ENCODE assay signal across 2 cellular contexts in genomic region chr14:102513899-102514772, GRCh38.
TF ChIP-seq lines count a peak whose summit lies in the region.

No MANE protein-coding gene starts in this region.

TF ChIP-seq in HEK293, 187 proteins besides CTCF, POLR2A, EP300 and RAD21 (continued from another document):
- TF ChIP-seq TRIM28 (IDR thresholded peaks at IDR 0.05; ENCODE audit: borderline replicate concordance, low read length) (no peak), ZNF10 (tag by site-specific recombination; IDR thresholded peaks at IDR 0.05) (peak; percentile 83)

TF ChIP-seq in HepG2, 621 proteins besides CTCF, POLR2A, EP300 and RAD21 (continued from another document):
- TF ChIP-seq, protein P1, sequence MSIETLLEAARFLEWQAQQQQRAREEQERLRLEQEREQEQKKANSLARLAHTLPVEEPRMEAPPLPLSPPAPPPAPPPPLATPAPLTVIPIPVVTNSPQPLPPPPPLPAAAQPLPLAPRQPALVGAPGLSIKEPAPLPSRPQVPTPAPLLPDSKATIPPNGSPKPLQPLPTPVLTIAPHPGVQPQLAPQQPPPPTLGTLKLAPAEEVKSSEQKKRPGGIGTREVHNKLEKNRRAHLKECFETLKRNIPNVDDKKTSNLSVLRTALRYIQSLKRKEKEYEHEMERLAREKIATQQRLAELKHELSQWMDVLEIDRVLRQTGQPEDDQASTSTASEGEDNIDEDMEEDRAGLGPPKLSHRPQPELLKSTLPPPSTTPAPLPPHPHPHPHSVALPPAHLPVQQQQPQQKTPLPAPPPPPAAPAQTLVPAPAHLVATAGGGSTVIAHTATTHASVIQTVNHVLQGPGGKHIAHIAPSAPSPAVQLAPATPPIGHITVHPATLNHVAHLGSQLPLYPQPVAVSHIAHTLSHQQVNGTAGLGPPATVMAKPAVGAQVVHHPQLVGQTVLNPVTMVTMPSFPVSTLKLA (IDR thresholded peaks at IDR 0.05) = peak; percentile 94
- TF ChIP-seq, protein P2, sequence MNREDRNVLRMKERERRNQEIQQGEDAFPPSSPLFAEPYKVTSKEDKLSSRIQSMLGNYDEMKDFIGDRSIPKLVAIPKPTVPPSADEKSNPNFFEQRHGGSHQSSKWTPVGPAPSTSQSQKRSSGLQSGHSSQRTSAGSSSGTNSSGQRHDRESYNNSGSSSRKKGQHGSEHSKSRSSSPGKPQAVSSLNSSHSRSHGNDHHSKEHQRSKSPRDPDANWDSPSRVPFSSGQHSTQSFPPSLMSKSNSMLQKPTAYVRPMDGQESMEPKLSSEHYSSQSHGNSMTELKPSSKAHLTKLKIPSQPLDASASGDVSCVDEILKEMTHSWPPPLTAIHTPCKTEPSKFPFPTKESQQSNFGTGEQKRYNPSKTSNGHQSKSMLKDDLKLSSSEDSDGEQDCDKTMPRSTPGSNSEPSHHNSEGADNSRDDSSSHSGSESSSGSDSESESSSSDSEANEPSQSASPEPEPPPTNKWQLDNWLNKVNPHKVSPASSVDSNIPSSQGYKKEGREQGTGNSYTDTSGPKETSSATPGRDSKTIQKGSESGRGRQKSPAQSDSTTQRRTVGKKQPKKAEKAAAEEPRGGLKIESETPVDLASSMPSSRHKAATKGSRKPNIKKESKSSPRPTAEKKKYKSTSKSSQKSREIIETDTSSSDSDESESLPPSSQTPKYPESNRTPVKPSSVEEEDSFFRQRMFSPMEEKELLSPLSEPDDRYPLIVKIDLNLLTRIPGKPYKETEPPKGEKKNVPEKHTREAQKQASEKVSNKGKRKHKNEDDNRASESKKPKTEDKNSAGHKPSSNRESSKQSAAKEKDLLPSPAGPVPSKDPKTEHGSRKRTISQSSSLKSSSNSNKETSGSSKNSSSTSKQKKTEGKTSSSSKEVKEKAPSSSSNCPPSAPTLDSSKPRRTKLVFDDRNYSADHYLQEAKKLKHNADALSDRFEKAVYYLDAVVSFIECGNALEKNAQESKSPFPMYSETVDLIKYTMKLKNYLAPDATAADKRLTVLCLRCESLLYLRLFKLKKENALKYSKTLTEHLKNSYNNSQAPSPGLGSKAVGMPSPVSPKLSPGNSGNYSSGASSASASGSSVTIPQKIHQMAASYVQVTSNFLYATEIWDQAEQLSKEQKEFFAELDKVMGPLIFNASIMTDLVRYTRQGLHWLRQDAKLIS (CRISPR knock-in tag; IDR thresholded peaks at IDR 0.05) = no peak
- TF ChIP-seq ZNF383 (CRISPR knock-in tag; IDR thresholded peaks at IDR 0.05; ENCODE audit: borderline replicate concordance) = no peak
- peak; percentile 74 to 78 for TF ChIP-seq MAFK (conservative IDR thresholded peaks at IDR 0.05 in 1 of 2, IDR thresholded peaks at IDR 0.05 in 1 of 2; ENCODE audit: low read length in 2 of 2)
- no peak for TF ChIP-seq CBX5 (CRISPR knock-in tag; IDR thresholded peaks at IDR 0.05; ENCODE audit: borderline replicate concordance)
- peak; percentile 40; the same call in 1 of the 2 replicates for TF ChIP-seq MAFG (CRISPR knock-in tag; IDR thresholded peaks at IDR 0.05)
- TF ChIP-seq ZNF710 (CRISPR knock-in tag; IDR thresholded peaks at IDR 0.05; ENCODE audit: borderline replicate concordance) = no peak
- TF ChIP-seq TBP (CRISPR knock-in tag; IDR thresholded peaks at IDR 0.05) = no peak
